In the genomic region with DNA sequence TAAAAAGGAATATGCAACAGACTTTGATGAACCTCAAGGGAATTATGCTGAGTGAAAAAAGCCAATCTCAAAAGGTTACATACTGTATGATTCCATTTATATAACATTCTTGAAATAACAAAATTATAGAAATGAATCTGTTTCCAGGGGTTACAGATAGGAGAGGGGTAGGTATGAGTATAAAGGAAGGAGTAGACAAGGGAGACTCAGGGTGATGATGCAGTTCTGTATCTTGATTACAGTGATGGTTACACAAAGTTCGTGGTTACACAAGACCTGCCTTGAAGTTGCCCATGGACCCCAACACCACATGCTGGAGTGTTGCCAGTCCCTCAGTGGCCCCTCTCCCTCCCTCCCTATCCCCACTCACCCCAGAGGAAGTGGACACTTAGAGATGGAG, we compare ENCODE assay signal across 24 cellular contexts.
"Had no signal": no experiment of that assay in that cellular context is flagged by ENCODE, and none has a peak within 500 bp of the region (broad histone marks: within the 10 kb centered on the region; RNA-seq: fewer than 3 reads in every experiment).

No MANE protein-coding gene starts in this region.

- ATAC-seq: HepG2 had no signal

- H3K36me3 ChIP-seq: MG63, SJSA1 had no signal

- H3K4me3 ChIP-seq: MG63, SJSA1, SK-N-MC had no signal

- H3K27me3 ChIP-seq: MG63, SJSA1 had no signal

- H3K9me3 ChIP-seq: MG63, SJSA1 had no signal

- DNase-seq: IMR-90, Karpas-422, KG1, MG63, NCI-H1092, NCI-H1105 treated with DMSO at 0.1 percent for 48 hours, NCI-H1417 treated with DMSO at 0.1 percent for 48 hours, NCI-H146, NCI-H187, NCI-H2029, NCI-H2081 treated with DMSO at 0.1 percent for 48 hours, NCI-H2171, NCI-H226, NCI-H446, NCI-H510A, NCI-H524 treated with DMSO at 0.1 percent for 48 hours, NCI-H69, NCI-H774, Right ventricle myocardium superior, RPMI8226, SIG-M5 had no signal

- H3K4me1 ChIP-seq: SJSA1 had no signal

- H3K27ac ChIP-seq: SJSA1, SK-N-MC had no signal
